ENCODE assay signal across 18 cellular contexts in the genomic region with DNA sequence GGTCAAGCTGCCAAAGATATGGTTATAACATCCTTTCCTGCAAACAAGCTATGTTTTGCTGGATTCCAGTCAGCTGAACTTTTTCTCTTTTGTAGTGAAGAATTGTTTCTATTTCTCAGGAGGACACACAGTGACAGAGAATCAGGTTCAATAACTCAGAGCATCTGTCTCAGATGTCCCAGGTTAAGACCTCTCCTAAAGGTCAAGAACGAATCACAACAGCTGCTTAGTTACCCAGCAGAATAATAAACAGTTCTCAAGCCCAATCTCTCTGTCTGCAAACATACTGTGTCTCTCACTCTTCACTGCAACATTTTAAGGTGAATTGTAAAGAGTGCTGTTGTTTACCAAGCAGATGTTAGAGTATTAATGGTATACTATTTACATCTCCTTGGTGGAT.
DNase-seq lines count a peak whose midpoint lies in the region; ATAC-seq, FAIRE-seq and TF ChIP-seq lines count a peak whose summit lies in the region.
"Had no signal": no experiment of that assay in that cellular context is flagged by ENCODE, and none has a peak within 500 bp of the region (broad histone marks: within the 10 kb centered on the region; RNA-seq: fewer than 3 reads in every experiment).

No MANE protein-coding gene starts in this region.

- FAIRE-seq in keratinocyte (lab: Jason Lieb, UNC) = peak; percentile 34
- no peak for FAIRE-seq in HTR-8/SVneo (lab: Jason Lieb, UNC)

- TF ChIP-seq CTCF in cardiac muscle cell (IDR thresholded peaks at IDR 0.05; ENCODE audit: low read depth, low read length) = no peak
- no peak for TF ChIP-seq CTCF in keratinocyte (optimal IDR thresholded peaks at IDR 0.05 in 1 of 3, IDR thresholded peaks at IDR 0.05 in 1 of 3, conservative IDR thresholded peaks at IDR 0.05 in 1 of 3; ENCODE audit: extremely low read depth in 1 of 3, insufficient read depth in 2 of 3, low read length in 3 of 3)

- peak overlapping the region; percentile 22 for H3K27ac ChIP-seq in cardiac muscle cell
- no peak overlapping the region for H3K27ac ChIP-seq in keratinocyte (ENCODE audit: control insufficient read depth, insufficient read depth, low read length)
- H3K27ac ChIP-seq: Peyer's patch, SK-N-MC had no signal

- ATAC-seq in left cardiac atrium = no peak
- ATAC-seq: Right ventricle myocardium inferior had no signal

- no peak for DNase-seq in cardiac muscle cell (ENCODE audit: low read depth in 1 of 2, low spot score in 1 of 2)
- DNase-seq in left cardiac atrium = no peak
- peak; percentile 38 for DNase-seq in NCI-H748 treated with DMSO at 0.1 percent for 48 hours (lab: John Stamatoyannopoulos, UW)
- no peak for DNase-seq in keratinocyte (ENCODE audit: low read depth, low spot score)
- DNase-seq in HTR-8/SVneo (ENCODE audit: insufficient read length, low spot score) = no peak
- no peak for DNase-seq in NK-92 (lab: John Stamatoyannopoulos, UW; ENCODE audit: unreplicated experiment)
- DNase-seq in NCI-H2196 (lab: John Stamatoyannopoulos, UW; ENCODE audit: unreplicated experiment) = no peak
- DNase-seq: Caco-2; CD4-positive, CD25-positive, alpha-beta regulatory T cell; DMS79; H7; Kasumi-1; NCI-H2029; NCI-H526; Peyer's patch; T-helper 1 cell had no signal

- intact Hi-C loops in left cardiac atrium (cut with DNase I) = no loop called here

- no peaks in the 10 kb centered on the region for H3K27me3 ChIP-seq in cardiac muscle cell
- H3K27me3 ChIP-seq in keratinocyte (ENCODE audit: control insufficient read depth, extremely low read depth, insufficient read depth, low read length) = no peaks in the 10 kb centered on the region
- H3K27me3 ChIP-seq: Peyer's patch had no signal

- H3K4me3 ChIP-seq in cardiac muscle cell (no peak overlapping the region), keratinocyte (ENCODE audit: control insufficient read depth in 2 of 3, extremely low read depth in 1 of 3, insufficient read depth in 2 of 3, low read depth in 1 of 3, low read length in 3 of 3) (no peak overlapping the region)
- H3K4me3 ChIP-seq: Peyer's patch, SK-N-MC had no signal

- no peak overlapping the region for H3K9ac ChIP-seq in keratinocyte (ENCODE audit: control insufficient read depth, extremely low read depth, insufficient read depth, low read length)

- H4K20me1 ChIP-seq in keratinocyte (ENCODE audit: control insufficient read depth, extremely low read depth, insufficient read depth, low read length) = no peaks in the 10 kb centered on the region

- dilution Hi-C loops in keratinocyte (cut with MboI; ENCODE audit: extremely low pct_ligation_motif_present, low sequenced_read_pairs) = no loop called here

- H3K79me2 ChIP-seq in keratinocyte (ENCODE audit: control insufficient read depth, insufficient read depth, low read length) = no peaks in the 10 kb centered on the region

- H3K4me2 ChIP-seq in keratinocyte (ENCODE audit: control insufficient read depth, extremely low read depth, insufficient read depth, low read depth, low read length) = no peak overlapping the region

- H3K9me3 ChIP-seq in cardiac muscle cell (ENCODE audit: low read depth) = no peaks in the 10 kb centered on the region
- H3K9me3 ChIP-seq in keratinocyte (ENCODE audit: control insufficient read depth, low read depth, low read length) = no peaks in the 10 kb centered on the region
- H3K9me3 ChIP-seq: Caco-2, Peyer's patch had no signal

- peak overlapping the region; percentile 61 for H2AFZ ChIP-seq in keratinocyte (ENCODE audit: control insufficient read depth, low read length)

- H3K9me1 ChIP-seq in keratinocyte (ENCODE audit: control insufficient read depth, extremely low read depth, insufficient read depth, low read length) = no peaks in the 10 kb centered on the region

- H3K36me3 ChIP-seq in cardiac muscle cell = no peaks in the 10 kb centered on the region
- H3K36me3 ChIP-seq in keratinocyte (ENCODE audit: control insufficient read depth in 2 of 2, extremely low read depth in 1 of 2, insufficient read depth in 2 of 2, low read length in 2 of 2) = no peaks in the 10 kb centered on the region
- H3K36me3 ChIP-seq: Peyer's patch had no signal

- H3K4me1 ChIP-seq in cardiac muscle cell (ENCODE audit: low read depth) (peaks cover 23% of the 10 kb centered on the region), keratinocyte (ENCODE audit: control insufficient read depth, extremely low read depth, insufficient read depth, low read length) (peaks cover 23% of the 10 kb centered on the region)
- H3K4me1 ChIP-seq: Caco-2, Peyer's patch had no signal
